ENCODE assay signal across 8 cellular contexts in the genomic region with DNA sequence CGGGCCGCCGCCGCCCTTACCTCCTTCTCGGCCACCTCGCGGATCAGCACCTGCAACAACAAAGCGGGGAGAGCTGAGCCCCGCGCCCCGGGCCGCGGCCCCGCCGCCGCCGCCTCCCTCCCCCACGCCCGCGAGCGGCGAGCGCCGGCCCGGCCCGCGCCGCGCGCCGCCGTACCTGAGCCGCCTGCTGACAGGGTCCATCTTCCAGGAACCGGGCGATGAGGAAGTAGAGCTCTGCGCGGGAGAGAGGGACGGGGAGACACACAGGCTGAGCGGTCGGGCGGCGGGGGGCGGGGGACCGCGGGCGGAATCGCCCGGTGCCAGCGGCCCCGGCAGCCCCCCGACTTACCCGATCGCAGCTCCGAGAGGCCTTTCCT. TPM values are rescaled to one million over a fixed set of nuclear protein-coding genes. Genes with fewer than 3 reads are reported as not detected.
DNase-seq lines count a peak whose midpoint lies in the region; ATAC-seq and TF ChIP-seq lines count a peak whose summit lies in the region.

No MANE protein-coding gene starts in this region.

- H3K4me1 ChIP-seq in neural progenitor cell = peaks cover 44% of the 10 kb centered on the region

- CTCF ChIA-PET in T-cell (lab: Charles Lee) = interaction anchor here (0.7 to 1.0 kb wide), 3 partner anchors 8 to 318 kb away, joined by 3 to 7 read pairs (median 3); no protein-coding TSS in a partner anchor

- peak overlapping the region; percentile 93 for H3K9ac ChIP-seq in neural progenitor cell

- no peaks in the 10 kb centered on the region for H3K36me3 ChIP-seq in neural progenitor cell

- DNase-seq in NCI-H2081 (lab: John Stamatoyannopoulos, UW) (peak; percentile 45 to 61), NCI-H2081 treated with DMSO at 0.1 percent for 48 hours (lab: John Stamatoyannopoulos, UW) (no peak), HPDE6-E6E7 (ENCODE audit: extremely low spot score) (peak; percentile 39), T-cell (peak in 6 of 34 experiments; percentile 3 to 47 (median 25)), epithelial cell of proximal tubule (ENCODE audit: low read depth) (no peak), neural progenitor cell (ENCODE audit: low spot score) (no peak), SK-N-DZ (ENCODE audit: low spot score) (no peak)

- H3K4me1 Mint-ChIP-seq in T-cell (peaks cover 46 to 52% (median 48%) of the 10 kb centered on the region in 3 donors), neural progenitor cell (peaks cover 48% of the 10 kb centered on the region)

- H3K36me3 Mint-ChIP-seq in T-cell = peaks cover 11% of the 10 kb centered on the region
- H3K36me3 Mint-ChIP-seq in neural progenitor cell = peaks cover 25% of the 10 kb centered on the region

- H3K27ac ChIP-seq in neural progenitor cell = peak overlapping the region; percentile 99

- POLR2A ChIA-PET in T-cell (lab: Charles Lee) = interaction anchor here (0.6 to 2.4 kb wide), 4 partner anchors 10 to 837 kb away, joined by 3 to 6 read pairs (median 4); no protein-coding TSS in a partner anchor

- ATAC-seq in GM21447 (IDR thresholded peaks at IDR 0.05; ENCODE audit: unreplicated experiment) (peak; percentile 28), T-cell (replicated peaks in 1 of 4) (peak; percentile 16 to 23 (median 19))

- H3K27ac Mint-ChIP-seq in T-cell = peak overlapping the region; percentile 96 to 97
- H3K27ac Mint-ChIP-seq in neural progenitor cell = peak overlapping the region; percentile 90

- no peaks in the 10 kb centered on the region for H3K9me3 ChIP-seq in neural progenitor cell (ENCODE audit: low read depth)

- peaks cover 76% of the 10 kb centered on the region for H3K79me2 ChIP-seq in neural progenitor cell (ENCODE audit: low read depth)

- H2AFZ ChIP-seq in neural progenitor cell (replicated peaks) = peak overlapping the region; percentile 93

- H3F3A ChIP-seq in neural progenitor cell (ENCODE audit: low read depth) = no peaks in the 10 kb centered on the region

- H3K9me3 Mint-ChIP-seq in T-cell = no peaks in the 10 kb centered on the region
- H3K9me3 Mint-ChIP-seq in neural progenitor cell = peaks cover 2% of the 10 kb centered on the region

- no peaks in the 10 kb centered on the region for H3K27me3 ChIP-seq in neural progenitor cell

- peaks cover 33% of the 10 kb centered on the region for H4K20me1 ChIP-seq in neural progenitor cell (ENCODE audit: low read depth)

- H3K4me3 ChIP-seq in epithelial cell of proximal tubule (ENCODE audit: low read depth, low read length) = peak overlapping the region; percentile 72
- peak overlapping the region; percentile 98 for H3K4me3 ChIP-seq in neural progenitor cell

- H3K4me3 Mint-ChIP-seq in T-cell = peak overlapping the region; percentile 94 to 98 (median 96)
- H3K4me3 Mint-ChIP-seq in neural progenitor cell = peak overlapping the region; percentile 94

- H3K4me2 ChIP-seq in neural progenitor cell = peak overlapping the region; percentile 88

- H3K27me3 Mint-ChIP-seq in T-cell (peaks cover 9 to 10% of the 10 kb centered on the region in 2 donors), neural progenitor cell (ENCODE audit: insufficient read depth, low read depth) (peaks cover 7% of the 10 kb centered on the region)

- TF ChIP-seq CTCF in epithelial cell of proximal tubule (conservative IDR thresholded peaks at IDR 0.05; ENCODE audit: low read depth, low read length) = no peak
- no peak for TF ChIP-seq CTCF in neural progenitor cell (IDR thresholded peaks at IDR 0.05)

RNA-seq across cellular contexts. Expression of gene PHIP, which starts 0.4 kb away (rescaled TPM):
- total RNA-seq in T-cell (10 to 100 TPM; 32.1 to 44.6 (median 33.5) TPM), epithelial cell of proximal tubule (12.9 and 16.7 TPM in 2 replicates), neural progenitor cell (ENCODE audit: low replicate concordance) (80.0 and 129 TPM in 2 replicates)
- polyA plus RNA-seq in SK-N-DZ (2014; cell fraction: cytosol; rRNA removed) = 14.5 and 18.4 TPM in 2 replicates
- 69.8 and 77.5 TPM in 2 replicates for polyA plus RNA-seq in SK-N-DZ (2014; cell fraction: nucleus; rRNA removed)

Comparison
In these comparisons a context has a peak if more than half of its experiments do, and no peak if none do; other contexts are left out.
1. DNase-seq: peak in NCI-H2081 (2 of 2) and HPDE6-E6E7 (single experiment); none in NCI-H2081 treated with DMSO at 0.1 percent for 48 hours (single experiment), epithelial cell of proximal tubule (single experiment), neural progenitor cell (single experiment) and SK-N-DZ (single experiment).